In the genomic region with DNA sequence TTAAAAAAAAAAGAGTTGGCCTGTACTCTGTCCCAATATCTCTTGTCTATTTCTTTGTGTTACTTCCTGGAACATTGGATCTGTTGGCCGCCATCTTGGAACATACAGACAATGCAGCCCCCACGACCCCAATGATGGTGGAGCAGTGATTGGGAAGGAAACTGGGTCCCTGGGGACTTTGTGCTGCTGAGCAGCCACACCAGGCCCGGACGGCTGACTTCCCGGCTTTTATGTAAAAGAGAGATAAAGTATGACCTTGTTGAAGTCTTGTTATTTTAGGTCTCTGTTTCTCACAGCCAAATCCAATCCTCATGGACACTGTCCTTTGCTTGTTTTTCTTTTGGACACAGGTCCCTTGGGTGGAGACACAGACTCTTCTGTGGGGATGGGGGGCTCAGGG, we compare ENCODE assay signal across 3 cellular contexts.
"Had no signal": no experiment of that assay in that cellular context is flagged by ENCODE, and none has a peak within 500 bp of the region (broad histone marks: within the 10 kb centered on the region; RNA-seq: fewer than 3 reads in every experiment).

No MANE protein-coding gene starts in this region.

- DNase-seq: GDM1, GF-D8 had no signal

- ATAC-seq: GM12878 had no signal

- H3K4me3 ChIP-seq: GM12878 had no signal
